Comparison of ENCODE assay signal across 1 cellular context in the genomic region with DNA sequence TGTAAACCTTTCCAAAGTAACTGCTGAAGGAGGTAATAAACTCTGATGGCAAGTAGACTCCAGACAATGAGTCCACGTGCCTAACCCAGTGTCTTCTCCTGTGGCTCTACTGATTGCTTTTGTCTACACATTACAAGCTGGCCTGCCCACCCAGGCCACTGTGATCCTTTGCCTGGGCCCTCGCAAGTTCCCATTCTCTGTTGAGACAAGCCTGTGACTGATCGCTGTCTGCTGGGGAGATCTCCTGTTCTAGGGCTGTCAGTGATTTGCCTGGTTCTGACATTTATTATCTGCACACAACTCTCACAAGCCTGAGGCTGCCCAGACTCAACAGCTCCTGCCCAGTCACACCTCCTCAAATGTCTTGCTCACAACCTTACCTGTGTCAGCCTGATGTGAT.
TF ChIP-seq lines count a peak whose summit lies in the region.

No MANE protein-coding gene starts in this region.

TF ChIP-seq in WTC11, 78 proteins besides CTCF, POLR2A, EP300 and RAD21 (continued from another document):
- TF ChIP-seq, protein P1, sequence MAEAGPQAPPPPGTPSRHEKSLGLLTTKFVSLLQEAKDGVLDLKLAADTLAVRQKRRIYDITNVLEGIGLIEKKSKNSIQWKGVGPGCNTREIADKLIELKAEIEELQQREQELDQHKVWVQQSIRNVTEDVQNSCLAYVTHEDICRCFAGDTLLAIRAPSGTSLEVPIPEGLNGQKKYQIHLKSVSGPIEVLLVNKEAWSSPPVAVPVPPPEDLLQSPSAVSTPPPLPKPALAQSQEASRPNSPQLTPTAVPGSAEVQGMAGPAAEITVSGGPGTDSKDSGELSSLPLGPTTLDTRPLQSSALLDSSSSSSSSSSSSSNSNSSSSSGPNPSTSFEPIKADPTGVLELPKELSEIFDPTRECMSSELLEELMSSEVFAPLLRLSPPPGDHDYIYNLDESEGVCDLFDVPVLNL (CRISPR knock-in tag; IDR thresholded peaks at IDR 0.05; ENCODE audit: borderline replicate concordance, low read depth): no peak
- no peak for TF ChIP-seq GTF2I (CRISPR knock-in tag; conservative IDR thresholded peaks at IDR 0.05)
TF ChIP-seq in WTC11: peak in this region for 0.
